ENCODE assay signal across 17 cellular contexts in the genomic region with DNA sequence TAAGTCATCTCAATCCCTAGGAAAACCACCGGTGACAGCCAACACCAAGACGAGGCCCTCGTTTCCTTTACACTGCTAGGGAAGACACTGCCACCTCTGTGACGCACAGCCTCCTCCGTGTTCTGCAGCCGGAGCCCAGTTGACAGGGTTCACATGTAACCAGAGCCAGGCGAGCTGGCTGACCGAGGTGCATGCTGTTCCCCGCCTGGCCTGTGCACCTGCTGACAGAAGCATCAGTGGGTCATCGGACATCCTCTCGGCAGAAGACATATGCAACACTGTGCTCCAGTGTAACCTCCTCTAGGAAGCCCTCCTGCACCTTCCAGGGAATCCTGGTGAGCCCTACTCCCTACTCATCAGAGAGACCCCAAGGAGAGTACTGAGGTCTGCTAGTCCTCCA.
DNase-seq lines count a peak whose midpoint lies in the region; ATAC-seq and TF ChIP-seq lines count a peak whose summit lies in the region.
"Had no signal": no experiment of that assay in that cellular context is flagged by ENCODE, and none has a peak within 500 bp of the region (broad histone marks: within the 10 kb centered on the region; RNA-seq: fewer than 3 reads in every experiment).

No MANE protein-coding gene starts in this region.

- no peaks in the 10 kb centered on the region for H3K36me3 Mint-ChIP-seq in glutamatergic neuron (ENCODE audit: unreplicated experiment)
- H3K36me3 Mint-ChIP-seq in stimulated activated effector memory CD8-positive, alpha-beta T cell treated with anti-CD3 and anti-CD28 coated beads, Interleukin-12 subunit alpha, Interleukin-12 subunit beta, amount 100 ng/mL, for 72 hours: no peaks in the 10 kb centered on the region
- H3K36me3 Mint-ChIP-seq: CD4-positive, CD25-positive, alpha-beta regulatory T cell had no signal

- no peak for TF ChIP-seq CTCF in glutamatergic neuron (IDR thresholded peaks at IDR 0.05; ENCODE audit: partially characterized antibody, unreplicated experiment)
- no peak for TF ChIP-seq CTCF in hepatocyte (IDR thresholded peaks at IDR 0.05; ENCODE audit: poor library complexity)

- no peaks in the 10 kb centered on the region for H3K9me3 ChIP-seq in hepatocyte (ENCODE audit: low read depth)
- H3K9me3 ChIP-seq: BLaER1, Caco-2 had no signal

- H3K27ac Mint-ChIP-seq in glutamatergic neuron (ENCODE audit: unreplicated experiment): peak overlapping the region; percentile 18
- no peak overlapping the region for H3K27ac Mint-ChIP-seq in stimulated activated effector memory CD8-positive, alpha-beta T cell treated with anti-CD3 and anti-CD28 coated beads, Interleukin-12 subunit alpha, Interleukin-12 subunit beta, amount 100 ng/mL, for 72 hours
- H3K27ac Mint-ChIP-seq: B cell; CD4-positive, CD25-positive, alpha-beta regulatory T cell; CD8-positive, alpha-beta T cell; GM23338 had no signal

- H3K36me3 ChIP-seq in hepatocyte (replicated peaks; ENCODE audit: insufficient read depth, low read depth): no peaks in the 10 kb centered on the region

- no peak overlapping the region for H2AFZ ChIP-seq in hepatocyte
- H2AFZ ChIP-seq: GM23338 had no signal

- no peaks in the 10 kb centered on the region for H3K4me1 ChIP-seq in hepatocyte (ENCODE audit: insufficient read depth)
- H3K4me1 ChIP-seq: BLaER1, Caco-2 had no signal

- no peaks in the 10 kb centered on the region for H3K27me3 ChIP-seq in hepatocyte
- H3K27me3 ChIP-seq: BLaER1 had no signal

- 92% methylated on average over 11 of the region's 11 CpGs for WGBS in hepatocyte (ENCODE audit: low lambda C conversion rate, missing lambda C conversion rate)

- no peaks in the 10 kb centered on the region for H4K20me1 ChIP-seq in hepatocyte (ENCODE audit: insufficient read depth, poor library complexity, severe bottlenecking)
- H4K20me1 ChIP-seq: BLaER1 had no signal

- H3K9me2 ChIP-seq in hepatocyte (replicated peaks; ENCODE audit: insufficient read depth): no peaks in the 10 kb centered on the region

- H3K4me3 Mint-ChIP-seq in glutamatergic neuron (ENCODE audit: unreplicated experiment): no peak overlapping the region
- no peak overlapping the region for H3K4me3 Mint-ChIP-seq in stimulated activated effector memory CD8-positive, alpha-beta T cell treated with anti-CD3 and anti-CD28 coated beads, Interleukin-12 subunit alpha, Interleukin-12 subunit beta, amount 100 ng/mL, for 72 hours
- H3K4me3 Mint-ChIP-seq: B cell; CD4-positive, CD25-positive, alpha-beta regulatory T cell; CD8-positive, alpha-beta T cell; GM23338; H9 had no signal

- H3K4me1 Mint-ChIP-seq in glutamatergic neuron (ENCODE audit: low read depth, unreplicated experiment): peaks cover 10% of the 10 kb centered on the region
- no peaks in the 10 kb centered on the region for H3K4me1 Mint-ChIP-seq in stimulated activated effector memory CD8-positive, alpha-beta T cell treated with anti-CD3 and anti-CD28 coated beads, Interleukin-12 subunit alpha, Interleukin-12 subunit beta, amount 100 ng/mL, for 72 hours
- H3K4me1 Mint-ChIP-seq: CD4-positive, CD25-positive, alpha-beta regulatory T cell; GM23338; H9 had no signal

- H3K27me3 Mint-ChIP-seq in glutamatergic neuron (ENCODE audit: unreplicated experiment): no peaks in the 10 kb centered on the region
- H3K27me3 Mint-ChIP-seq: B cell; CD4-positive, CD25-positive, alpha-beta regulatory T cell had no signal

- no peak overlapping the region for H3K4me3 ChIP-seq in hepatocyte
- H3K4me3 ChIP-seq: BLaER1, GM23338 had no signal

- H3K79me2 ChIP-seq in hepatocyte: no peaks in the 10 kb centered on the region

- H3K4me2 ChIP-seq in hepatocyte: no peak overlapping the region
- H3K4me2 ChIP-seq: BLaER1, GM23338 had no signal

- peak; percentile 35 for DNase-seq in NCI-H82 (lab: John Stamatoyannopoulos, UW)
- DNase-seq in NCI-H82 treated with DMSO at 0.1 percent for 48 hours (lab: John Stamatoyannopoulos, UW; ENCODE audit: unreplicated experiment): no peak
- DNase-seq in glutamatergic neuron: no peak
- no peak for DNase-seq in stimulated activated effector memory CD8-positive, alpha-beta T cell treated with anti-CD3 and anti-CD28 coated beads, Interleukin-12 subunit alpha, Interleukin-12 subunit beta, amount 100 ng/mL, for 72 hours (ENCODE audit: low spot score in 2 of 2)
- no peak for DNase-seq in hepatocyte (ENCODE audit: low spot score)
- DNase-seq: CD4-positive, CD25-positive, alpha-beta regulatory T cell; CD8-positive, alpha-beta T cell; DMS153; DND-41; H9 had no signal

- H3K9me3 Mint-ChIP-seq in glutamatergic neuron (ENCODE audit: unreplicated experiment): no peaks in the 10 kb centered on the region
- H3K9me3 Mint-ChIP-seq in stimulated activated effector memory CD8-positive, alpha-beta T cell treated with anti-CD3 and anti-CD28 coated beads, Interleukin-12 subunit alpha, Interleukin-12 subunit beta, amount 100 ng/mL, for 72 hours: no peaks in the 10 kb centered on the region
- H3K9me3 Mint-ChIP-seq: CD4-positive, CD25-positive, alpha-beta regulatory T cell; CD8-positive, alpha-beta T cell; GM23338; H9 had no signal

- ATAC-seq in stimulated activated effector memory CD8-positive, alpha-beta T cell treated with anti-CD3 and anti-CD28 coated beads, Interleukin-12 subunit alpha, Interleukin-12 subunit beta, amount 100 ng/mL, for 72 hours: peak; percentile 32
- no peak for ATAC-seq in HG02571 (IDR thresholded peaks at IDR 0.05; ENCODE audit: unreplicated experiment)
- ATAC-seq: CD8-positive, alpha-beta T cell; GM23338; HCT116 had no signal

- no peak overlapping the region for H3K27ac ChIP-seq in hepatocyte
- H3K27ac ChIP-seq: 22Rv1, BLaER1 had no signal
